ENCODE assay signal across 1 cellular context in the genomic region with DNA sequence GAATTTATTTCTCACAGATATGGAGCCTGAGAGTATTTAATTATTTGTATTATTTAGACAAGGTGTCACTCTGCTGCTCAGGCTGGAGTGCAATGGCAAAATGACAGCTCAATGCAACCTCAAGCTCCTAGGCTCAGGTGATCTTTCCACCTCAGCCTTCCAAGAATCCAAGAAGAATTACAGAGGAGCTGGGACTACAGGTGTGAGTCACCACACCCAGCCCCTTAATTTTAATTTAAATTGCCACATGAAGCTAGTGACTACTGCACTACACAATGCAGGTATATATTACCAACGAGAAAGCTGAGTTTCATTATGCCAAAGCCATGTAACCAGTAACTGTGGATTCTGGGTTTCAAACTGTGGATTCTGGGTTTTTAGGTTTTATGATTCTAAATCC.
TF ChIP-seq lines count a peak whose summit lies in the region.

No MANE protein-coding gene starts in this region.

TF ChIP-seq in HCT116, 20 proteins besides CTCF, POLR2A, EP300 and RAD21 (continued from another document):
- TF ChIP-seq EGR1 (IDR thresholded peaks at IDR 0.05; ENCODE audit: low read depth) (no peak), EZH2phosphoT487 (IDR thresholded peaks at IDR 0.05; ENCODE audit: borderline replicate concordance) (no peak), TCF7L2 (IDR thresholded peaks at IDR 0.05; ENCODE audit: borderline replicate concordance, extremely low read depth, insufficient read depth, insufficient read length) (no peak), SIN3A (IDR thresholded peaks at IDR 0.05; ENCODE audit: low read depth) (no peak), JUND (IDR thresholded peaks at IDR 0.05) (no peak), EZH2 (IDR thresholded peaks at IDR 0.05) (no peak), CBX3 (IDR thresholded peaks at IDR 0.05; ENCODE audit: low read depth) (no peak), POLR2AphosphoS5 (IDR thresholded peaks at IDR 0.05; ENCODE audit: low read depth, low read length) (no peak), SRF (IDR thresholded peaks at IDR 0.05; ENCODE audit: low read depth) (no peak), CEBPB (IDR thresholded peaks at IDR 0.05; ENCODE audit: low read depth) (no peak)
- TF ChIP-seq, protein P1, sequence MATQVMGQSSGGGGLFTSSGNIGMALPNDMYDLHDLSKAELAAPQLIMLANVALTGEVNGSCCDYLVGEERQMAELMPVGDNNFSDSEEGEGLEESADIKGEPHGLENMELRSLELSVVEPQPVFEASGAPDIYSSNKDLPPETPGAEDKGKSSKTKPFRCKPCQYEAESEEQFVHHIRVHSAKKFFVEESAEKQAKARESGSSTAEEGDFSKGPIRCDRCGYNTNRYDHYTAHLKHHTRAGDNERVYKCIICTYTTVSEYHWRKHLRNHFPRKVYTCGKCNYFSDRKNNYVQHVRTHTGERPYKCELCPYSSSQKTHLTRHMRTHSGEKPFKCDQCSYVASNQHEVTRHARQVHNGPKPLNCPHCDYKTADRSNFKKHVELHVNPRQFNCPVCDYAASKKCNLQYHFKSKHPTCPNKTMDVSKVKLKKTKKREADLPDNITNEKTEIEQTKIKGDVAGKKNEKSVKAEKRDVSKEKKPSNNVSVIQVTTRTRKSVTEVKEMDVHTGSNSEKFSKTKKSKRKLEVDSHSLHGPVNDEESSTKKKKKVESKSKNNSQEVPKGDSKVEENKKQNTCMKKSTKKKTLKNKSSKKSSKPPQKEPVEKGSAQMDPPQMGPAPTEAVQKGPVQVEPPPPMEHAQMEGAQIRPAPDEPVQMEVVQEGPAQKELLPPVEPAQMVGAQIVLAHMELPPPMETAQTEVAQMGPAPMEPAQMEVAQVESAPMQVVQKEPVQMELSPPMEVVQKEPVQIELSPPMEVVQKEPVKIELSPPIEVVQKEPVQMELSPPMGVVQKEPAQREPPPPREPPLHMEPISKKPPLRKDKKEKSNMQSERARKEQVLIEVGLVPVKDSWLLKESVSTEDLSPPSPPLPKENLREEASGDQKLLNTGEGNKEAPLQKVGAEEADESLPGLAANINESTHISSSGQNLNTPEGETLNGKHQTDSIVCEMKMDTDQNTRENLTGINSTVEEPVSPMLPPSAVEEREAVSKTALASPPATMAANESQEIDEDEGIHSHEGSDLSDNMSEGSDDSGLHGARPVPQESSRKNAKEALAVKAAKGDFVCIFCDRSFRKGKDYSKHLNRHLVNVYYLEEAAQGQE (IDR thresholded peaks at IDR 0.05; ENCODE audit: low read depth) = no peak
